In the genomic region with DNA sequence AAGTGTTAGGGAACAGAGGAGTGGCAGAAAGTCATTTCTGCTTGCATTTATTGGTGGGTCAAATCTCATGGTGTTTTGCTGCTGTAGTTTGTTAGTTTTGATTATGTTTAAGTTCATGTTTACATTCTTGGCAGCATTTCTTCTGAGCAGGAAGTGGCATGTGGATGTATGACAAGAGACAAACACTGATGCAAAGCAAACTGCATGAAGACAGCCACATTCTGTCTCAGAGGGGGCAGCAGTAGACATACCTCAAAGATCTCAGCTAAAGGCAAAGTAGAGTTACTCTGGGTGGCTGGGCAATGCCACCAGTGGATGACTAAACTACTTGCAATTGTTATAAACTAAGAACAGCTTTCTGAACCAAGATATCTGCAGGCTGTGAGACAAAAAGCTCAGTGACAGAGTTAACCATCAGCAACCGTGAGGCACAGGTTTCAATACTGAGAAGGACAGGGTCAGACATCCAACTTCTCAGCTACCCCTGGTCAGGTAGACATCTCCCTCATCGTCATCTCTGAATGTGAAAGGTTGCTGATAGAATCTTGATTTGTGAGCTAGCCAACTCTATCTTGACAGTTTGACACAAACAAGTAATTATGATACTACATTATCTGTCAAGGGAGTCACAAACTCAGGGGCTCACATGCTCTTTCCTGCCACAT, we compare ENCODE assay signal across 2 cellular contexts.
TF ChIP-seq lines count a peak whose summit lies in the region.

No MANE protein-coding gene starts in this region.

TF ChIP-seq in GM23338, 12 proteins besides CTCF, POLR2A, EP300 and RAD21 (continues in another document):
- TF ChIP-seq JUNB (IDR thresholded peaks at IDR 0.05; ENCODE audit: unreplicated experiment) (no peak), CREB1 (CRISPR knock-in tag; IDR thresholded peaks at IDR 0.05; ENCODE audit: low read depth) (no peak), EZH2 (IDR thresholded peaks at IDR 0.05; ENCODE audit: low read depth, unreplicated experiment) (no peak), POLR2AphosphoS5 (IDR thresholded peaks at IDR 0.05; ENCODE audit: low read depth) (no peak), STAT1 (IDR thresholded peaks at IDR 0.05; ENCODE audit: unreplicated experiment) (no peak), ZNF114 (CRISPR knock-in tag; IDR thresholded peaks at IDR 0.05) (no peak), NANOG (IDR thresholded peaks at IDR 0.05; ENCODE audit: borderline replicate concordance) (no peak), ZNF331 (CRISPR knock-in tag; IDR thresholded peaks at IDR 0.05; ENCODE audit: low read depth) (no peak), EZH2phosphoT487 (IDR thresholded peaks at IDR 0.05; ENCODE audit: unreplicated experiment) (no peak)
- TF ChIP-seq, protein P1, sequence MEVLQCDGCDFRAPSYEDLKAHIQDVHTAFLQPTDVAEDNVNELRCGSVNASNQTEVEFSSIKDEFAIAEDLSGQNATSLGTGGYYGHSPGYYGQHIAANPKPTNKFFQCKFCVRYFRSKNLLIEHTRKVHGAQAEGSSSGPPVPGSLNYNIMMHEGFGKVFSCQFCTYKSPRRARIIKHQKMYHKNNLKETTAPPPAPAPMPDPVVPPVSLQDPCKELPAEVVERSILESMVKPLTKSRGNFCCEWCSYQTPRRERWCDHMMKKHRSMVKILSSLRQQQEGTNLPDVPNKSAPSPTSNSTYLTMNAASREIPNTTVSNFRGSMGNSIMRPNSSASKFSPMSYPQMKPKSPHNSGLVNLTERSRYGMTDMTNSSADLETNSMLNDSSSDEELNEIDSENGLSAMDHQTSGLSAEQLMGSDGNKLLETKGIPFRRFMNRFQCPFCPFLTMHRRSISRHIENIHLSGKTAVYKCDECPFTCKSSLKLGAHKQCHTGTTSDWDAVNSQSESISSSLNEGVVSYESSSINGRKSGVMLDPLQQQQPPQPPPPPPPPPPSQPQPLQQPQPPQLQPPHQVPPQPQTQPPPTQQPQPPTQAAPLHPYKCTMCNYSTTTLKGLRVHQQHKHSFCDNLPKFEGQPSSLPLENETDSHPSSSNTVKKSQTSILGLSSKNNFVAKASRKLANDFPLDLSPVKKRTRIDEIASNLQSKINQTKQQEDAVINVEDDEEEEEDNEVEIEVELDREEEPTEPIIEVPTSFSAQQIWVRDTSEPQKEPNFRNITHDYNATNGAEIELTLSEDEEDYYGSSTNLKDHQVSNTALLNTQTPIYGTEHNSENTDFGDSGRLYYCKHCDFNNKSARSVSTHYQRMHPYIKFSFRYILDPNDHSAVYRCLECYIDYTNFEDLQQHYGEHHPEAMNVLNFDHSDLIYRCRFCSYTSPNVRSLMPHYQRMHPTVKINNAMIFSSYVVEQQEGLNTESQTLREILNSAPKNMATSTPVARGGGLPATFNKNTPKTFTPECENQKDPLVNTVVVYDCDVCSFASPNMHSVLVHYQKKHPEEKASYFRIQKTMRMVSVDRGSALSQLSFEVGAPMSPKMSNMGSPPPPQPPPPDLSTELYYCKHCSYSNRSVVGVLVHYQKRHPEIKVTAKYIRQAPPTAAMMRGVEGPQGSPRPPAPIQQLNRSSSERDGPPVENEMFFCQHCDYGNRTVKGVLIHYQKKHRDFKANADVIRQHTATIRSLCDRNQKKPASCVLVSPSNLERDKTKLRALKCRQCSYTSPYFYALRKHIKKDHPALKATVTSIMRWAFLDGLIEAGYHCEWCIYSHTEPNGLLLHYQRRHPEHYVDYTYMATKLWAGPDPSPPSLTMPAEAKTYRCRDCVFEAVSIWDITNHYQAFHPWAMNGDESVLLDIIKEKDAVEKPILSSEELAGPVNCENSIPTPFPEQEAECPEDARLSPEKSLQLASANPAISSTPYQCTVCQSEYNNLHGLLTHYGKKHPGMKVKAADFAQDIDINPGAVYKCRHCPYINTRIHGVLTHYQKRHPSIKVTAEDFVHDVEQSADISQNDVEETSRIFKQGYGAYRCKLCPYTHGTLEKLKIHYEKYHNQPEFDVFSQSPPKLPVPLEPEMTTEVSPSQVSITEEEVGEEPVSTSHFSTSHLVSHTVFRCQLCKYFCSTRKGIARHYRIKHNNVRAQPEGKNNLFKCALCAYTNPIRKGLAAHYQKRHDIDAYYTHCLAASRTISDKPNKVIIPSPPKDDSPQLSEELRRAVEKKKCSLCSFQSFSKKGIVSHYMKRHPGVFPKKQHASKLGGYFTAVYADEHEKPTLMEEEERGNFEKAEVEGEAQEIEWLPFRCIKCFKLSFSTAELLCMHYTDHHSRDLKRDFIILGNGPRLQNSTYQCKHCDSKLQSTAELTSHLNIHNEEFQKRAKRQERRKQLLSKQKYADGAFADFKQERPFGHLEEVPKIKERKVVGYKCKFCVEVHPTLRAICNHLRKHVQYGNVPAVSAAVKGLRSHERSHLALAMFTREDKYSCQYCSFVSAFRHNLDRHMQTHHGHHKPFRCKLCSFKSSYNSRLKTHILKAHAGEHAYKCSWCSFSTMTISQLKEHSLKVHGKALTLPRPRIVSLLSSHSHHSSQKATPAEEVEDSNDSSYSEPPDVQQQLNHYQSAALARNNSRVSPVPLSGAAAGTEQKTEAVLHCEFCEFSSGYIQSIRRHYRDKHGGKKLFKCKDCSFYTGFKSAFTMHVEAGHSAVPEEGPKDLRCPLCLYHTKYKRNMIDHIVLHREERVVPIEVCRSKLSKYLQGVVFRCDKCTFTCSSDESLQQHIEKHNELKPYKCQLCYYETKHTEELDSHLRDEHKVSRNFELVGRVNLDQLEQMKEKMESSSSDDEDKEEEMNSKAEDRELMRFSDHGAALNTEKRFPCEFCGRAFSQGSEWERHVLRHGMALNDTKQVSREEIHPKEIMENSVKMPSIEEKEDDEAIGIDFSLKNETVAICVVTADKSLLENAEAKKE (CRISPR knock-in tag; IDR thresholded peaks at IDR 0.05): no peak
- TF ChIP-seq, protein P2, sequence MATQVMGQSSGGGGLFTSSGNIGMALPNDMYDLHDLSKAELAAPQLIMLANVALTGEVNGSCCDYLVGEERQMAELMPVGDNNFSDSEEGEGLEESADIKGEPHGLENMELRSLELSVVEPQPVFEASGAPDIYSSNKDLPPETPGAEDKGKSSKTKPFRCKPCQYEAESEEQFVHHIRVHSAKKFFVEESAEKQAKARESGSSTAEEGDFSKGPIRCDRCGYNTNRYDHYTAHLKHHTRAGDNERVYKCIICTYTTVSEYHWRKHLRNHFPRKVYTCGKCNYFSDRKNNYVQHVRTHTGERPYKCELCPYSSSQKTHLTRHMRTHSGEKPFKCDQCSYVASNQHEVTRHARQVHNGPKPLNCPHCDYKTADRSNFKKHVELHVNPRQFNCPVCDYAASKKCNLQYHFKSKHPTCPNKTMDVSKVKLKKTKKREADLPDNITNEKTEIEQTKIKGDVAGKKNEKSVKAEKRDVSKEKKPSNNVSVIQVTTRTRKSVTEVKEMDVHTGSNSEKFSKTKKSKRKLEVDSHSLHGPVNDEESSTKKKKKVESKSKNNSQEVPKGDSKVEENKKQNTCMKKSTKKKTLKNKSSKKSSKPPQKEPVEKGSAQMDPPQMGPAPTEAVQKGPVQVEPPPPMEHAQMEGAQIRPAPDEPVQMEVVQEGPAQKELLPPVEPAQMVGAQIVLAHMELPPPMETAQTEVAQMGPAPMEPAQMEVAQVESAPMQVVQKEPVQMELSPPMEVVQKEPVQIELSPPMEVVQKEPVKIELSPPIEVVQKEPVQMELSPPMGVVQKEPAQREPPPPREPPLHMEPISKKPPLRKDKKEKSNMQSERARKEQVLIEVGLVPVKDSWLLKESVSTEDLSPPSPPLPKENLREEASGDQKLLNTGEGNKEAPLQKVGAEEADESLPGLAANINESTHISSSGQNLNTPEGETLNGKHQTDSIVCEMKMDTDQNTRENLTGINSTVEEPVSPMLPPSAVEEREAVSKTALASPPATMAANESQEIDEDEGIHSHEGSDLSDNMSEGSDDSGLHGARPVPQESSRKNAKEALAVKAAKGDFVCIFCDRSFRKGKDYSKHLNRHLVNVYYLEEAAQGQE (IDR thresholded peaks at IDR 0.05; ENCODE audit: unreplicated experiment): no peak

TF ChIP-seq in SK-N-SH treated with all-trans-retinoic acid at 6 μM for 48 hours, 23 proteins besides CTCF, POLR2A, EP300 and RAD21:
- no peak for TF ChIP-seq RARB (CRISPR knock-in tag; IDR thresholded peaks at IDR 0.05)
- TF ChIP-seq TOX (CRISPR knock-in tag; IDR thresholded peaks at IDR 0.05; ENCODE audit: borderline replicate concordance): no peak
- TF ChIP-seq, protein P3, sequence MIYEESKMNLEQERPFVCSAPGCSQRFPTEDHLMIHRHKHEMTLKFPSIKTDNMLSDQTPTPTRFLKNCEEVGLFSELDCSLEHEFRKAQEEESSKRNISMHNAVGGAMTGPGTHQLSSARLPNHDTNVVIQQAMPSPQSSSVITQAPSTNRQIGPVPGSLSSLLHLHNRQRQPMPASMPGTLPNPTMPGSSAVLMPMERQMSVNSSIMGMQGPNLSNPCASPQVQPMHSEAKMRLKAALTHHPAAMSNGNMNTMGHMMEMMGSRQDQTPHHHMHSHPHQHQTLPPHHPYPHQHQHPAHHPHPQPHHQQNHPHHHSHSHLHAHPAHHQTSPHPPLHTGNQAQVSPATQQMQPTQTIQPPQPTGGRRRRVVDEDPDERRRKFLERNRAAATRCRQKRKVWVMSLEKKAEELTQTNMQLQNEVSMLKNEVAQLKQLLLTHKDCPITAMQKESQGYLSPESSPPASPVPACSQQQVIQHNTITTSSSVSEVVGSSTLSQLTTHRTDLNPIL (CRISPR knock-in tag; IDR thresholded peaks at IDR 0.05; ENCODE audit: low read depth): no peak
- TF ChIP-seq SNAI2 (CRISPR knock-in tag; IDR thresholded peaks at IDR 0.05): no peak
- no peak for TF ChIP-seq BACH2 (CRISPR knock-in tag; IDR thresholded peaks at IDR 0.05; ENCODE audit: borderline replicate concordance)
- no peak for TF ChIP-seq ZNF565 (CRISPR knock-in tag; conservative IDR thresholded peaks at IDR 0.05; ENCODE audit: low read depth)
- TF ChIP-seq, protein P4, sequence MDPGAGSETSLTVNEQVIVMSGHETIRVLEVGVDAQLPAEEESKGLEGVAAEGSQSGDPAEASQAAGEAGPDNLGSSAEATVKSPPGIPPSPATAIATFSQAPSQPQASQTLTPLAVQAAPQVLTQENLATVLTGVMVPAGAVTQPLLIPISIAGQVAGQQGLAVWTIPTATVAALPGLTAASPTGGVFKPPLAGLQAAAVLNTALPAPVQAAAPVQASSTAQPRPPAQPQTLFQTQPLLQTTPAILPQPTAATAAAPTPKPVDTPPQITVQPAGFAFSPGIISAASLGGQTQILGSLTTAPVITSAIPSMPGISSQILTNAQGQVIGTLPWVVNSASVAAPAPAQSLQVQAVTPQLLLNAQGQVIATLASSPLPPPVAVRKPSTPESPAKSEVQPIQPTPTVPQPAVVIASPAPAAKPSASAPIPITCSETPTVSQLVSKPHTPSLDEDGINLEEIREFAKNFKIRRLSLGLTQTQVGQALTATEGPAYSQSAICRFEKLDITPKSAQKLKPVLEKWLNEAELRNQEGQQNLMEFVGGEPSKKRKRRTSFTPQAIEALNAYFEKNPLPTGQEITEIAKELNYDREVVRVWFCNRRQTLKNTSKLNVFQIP (CRISPR knock-in tag; IDR thresholded peaks at IDR 0.05; ENCODE audit: borderline replicate concordance, low read depth): no peak
- TF ChIP-seq, protein P5, sequence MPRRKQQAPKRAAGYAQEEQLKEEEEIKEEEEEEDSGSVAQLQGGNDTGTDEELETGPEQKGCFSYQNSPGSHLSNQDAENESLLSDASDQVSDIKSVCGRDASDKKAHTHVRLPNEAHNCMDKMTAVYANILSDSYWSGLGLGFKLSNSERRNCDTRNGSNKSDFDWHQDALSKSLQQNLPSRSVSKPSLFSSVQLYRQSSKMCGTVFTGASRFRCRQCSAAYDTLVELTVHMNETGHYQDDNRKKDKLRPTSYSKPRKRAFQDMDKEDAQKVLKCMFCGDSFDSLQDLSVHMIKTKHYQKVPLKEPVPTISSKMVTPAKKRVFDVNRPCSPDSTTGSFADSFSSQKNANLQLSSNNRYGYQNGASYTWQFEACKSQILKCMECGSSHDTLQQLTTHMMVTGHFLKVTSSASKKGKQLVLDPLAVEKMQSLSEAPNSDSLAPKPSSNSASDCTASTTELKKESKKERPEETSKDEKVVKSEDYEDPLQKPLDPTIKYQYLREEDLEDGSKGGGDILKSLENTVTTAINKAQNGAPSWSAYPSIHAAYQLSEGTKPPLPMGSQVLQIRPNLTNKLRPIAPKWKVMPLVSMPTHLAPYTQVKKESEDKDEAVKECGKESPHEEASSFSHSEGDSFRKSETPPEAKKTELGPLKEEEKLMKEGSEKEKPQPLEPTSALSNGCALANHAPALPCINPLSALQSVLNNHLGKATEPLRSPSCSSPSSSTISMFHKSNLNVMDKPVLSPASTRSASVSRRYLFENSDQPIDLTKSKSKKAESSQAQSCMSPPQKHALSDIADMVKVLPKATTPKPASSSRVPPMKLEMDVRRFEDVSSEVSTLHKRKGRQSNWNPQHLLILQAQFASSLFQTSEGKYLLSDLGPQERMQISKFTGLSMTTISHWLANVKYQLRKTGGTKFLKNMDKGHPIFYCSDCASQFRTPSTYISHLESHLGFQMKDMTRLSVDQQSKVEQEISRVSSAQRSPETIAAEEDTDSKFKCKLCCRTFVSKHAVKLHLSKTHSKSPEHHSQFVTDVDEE (CRISPR knock-in tag; IDR thresholded peaks at IDR 0.05): no peak
- no peak for TF ChIP-seq ISL1 (CRISPR knock-in tag; IDR thresholded peaks at IDR 0.05)
- no peak for TF ChIP-seq TCF4 (CRISPR knock-in tag; IDR thresholded peaks at IDR 0.05; ENCODE audit: borderline replicate concordance)
- TF ChIP-seq, protein P6, sequence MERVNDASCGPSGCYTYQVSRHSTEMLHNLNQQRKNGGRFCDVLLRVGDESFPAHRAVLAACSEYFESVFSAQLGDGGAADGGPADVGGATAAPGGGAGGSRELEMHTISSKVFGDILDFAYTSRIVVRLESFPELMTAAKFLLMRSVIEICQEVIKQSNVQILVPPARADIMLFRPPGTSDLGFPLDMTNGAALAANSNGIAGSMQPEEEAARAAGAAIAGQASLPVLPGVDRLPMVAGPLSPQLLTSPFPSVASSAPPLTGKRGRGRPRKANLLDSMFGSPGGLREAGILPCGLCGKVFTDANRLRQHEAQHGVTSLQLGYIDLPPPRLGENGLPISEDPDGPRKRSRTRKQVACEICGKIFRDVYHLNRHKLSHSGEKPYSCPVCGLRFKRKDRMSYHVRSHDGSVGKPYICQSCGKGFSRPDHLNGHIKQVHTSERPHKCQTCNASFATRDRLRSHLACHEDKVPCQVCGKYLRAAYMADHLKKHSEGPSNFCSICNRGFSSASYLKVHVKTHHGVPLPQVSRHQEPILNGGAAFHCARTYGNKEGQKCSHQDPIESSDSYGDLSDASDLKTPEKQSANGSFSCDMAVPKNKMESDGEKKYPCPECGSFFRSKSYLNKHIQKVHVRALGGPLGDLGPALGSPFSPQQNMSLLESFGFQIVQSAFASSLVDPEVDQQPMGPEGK (CRISPR knock-in tag; IDR thresholded peaks at IDR 0.05; ENCODE audit: borderline replicate concordance): no peak
- TF ChIP-seq ZFP30 (CRISPR knock-in tag; IDR thresholded peaks at IDR 0.05): no peak
- TF ChIP-seq ZC3H10 (CRISPR knock-in tag; IDR thresholded peaks at IDR 0.05): no peak
TF ChIP-seq in SK-N-SH treated with all-trans-retinoic acid at 6 μM for 48 hours: peak in this region for 0.
